ENCODE assay signal across 25 cellular contexts in genomic region chr12:53424626-53425514, GRCh38. TPM values are rescaled to one million over a fixed set of nuclear protein-coding genes. Genes with fewer than 3 reads are reported as not detected.
DNase-seq lines count a peak whose midpoint lies in the region; ATAC-seq and TF ChIP-seq lines count a peak whose summit lies in the region.
"Had no signal": no experiment of that assay in that cellular context is flagged by ENCODE, and none has a peak within 500 bp of the region (broad histone marks: within the 10 kb centered on the region; RNA-seq: fewer than 3 reads in every experiment).

No MANE protein-coding gene starts in this region.

- peak overlapping the region; percentile 83 for H3K27ac Mint-ChIP-seq in endodermal cell
- H3K27ac Mint-ChIP-seq in neural progenitor cell: peak overlapping the region; percentile 82

- H3K36me3 Mint-ChIP-seq in endodermal cell (ENCODE audit: low read depth): peaks cover 6% of the 10 kb centered on the region
- H3K36me3 Mint-ChIP-seq in neural progenitor cell: no peaks in the 10 kb centered on the region

- H3K79me2 ChIP-seq in neural progenitor cell (ENCODE audit: low read depth): no peaks in the 10 kb centered on the region

- H3K4me2 ChIP-seq in neural progenitor cell: peak overlapping the region; percentile 44
- H3K4me2 ChIP-seq: BLaER1 treated with 17β-estradiol and CSF1 and Interleukin-3, amounts not matched to agents 10 nM and 100 nM had no signal

- H3K9ac ChIP-seq in endodermal cell (ENCODE audit: extremely low read depth, low read length, poor library complexity, severe bottlenecking): peak overlapping the region; percentile 58
- no peak overlapping the region for H3K9ac ChIP-seq in neural progenitor cell
- H3K9ac ChIP-seq: BLaER1 treated with 17β-estradiol and CSF1 and Interleukin-3, amounts not matched to agents 10 nM and 100 nM had no signal

- no peaks in the 10 kb centered on the region for H3K9me3 ChIP-seq in right cardiac atrium (ENCODE audit: control insufficient read depth, low read length)
- no peaks in the 10 kb centered on the region for H3K9me3 ChIP-seq in endodermal cell (ENCODE audit: control insufficient read depth, low read length)
- no peaks in the 10 kb centered on the region for H3K9me3 ChIP-seq in neural progenitor cell (ENCODE audit: low read depth)
- H3K9me3 ChIP-seq: BLaER1 treated with 17β-estradiol and CSF1 and Interleukin-3, amounts not matched to agents 10 nM and 100 nM; tibial nerve had no signal

- H3K27me3 ChIP-seq in right cardiac atrium (ENCODE audit: control insufficient read depth, insufficient read depth) (no peaks in the 10 kb centered on the region), endodermal cell (ENCODE audit: control insufficient read depth, insufficient read depth, low read length, poor library complexity, severe bottlenecking) (no peaks in the 10 kb centered on the region), neural progenitor cell (no peaks in the 10 kb centered on the region)
- H3K27me3 ChIP-seq: tibial nerve had no signal

- H3K4me3 Mint-ChIP-seq in endodermal cell: peak overlapping the region; percentile 55
- no peak overlapping the region for H3K4me3 Mint-ChIP-seq in neural progenitor cell
- H3K4me3 Mint-ChIP-seq: activated CD8-positive, alpha-beta T cell treated with anti-CD3 and anti-CD28 coated beads, Interleukin-2, amount 10 ng/mL, durations not matched to agents 7 days and 5 days; neural crest cell had no signal

- CTCF ChIA-PET in HEK293T (lab: Yijun Ruan, JAX): interaction anchor here (1.2 to 3.0 kb wide), 3 partner anchors 73 to 173 kb away, joined by 3 to 9 read pairs (median 4); no protein-coding TSS in a partner anchor

- intact Hi-C loops in right cardiac atrium (cut with DNase I) (loop anchor here in 1 of 4 donors (2.0 kb wide), 1 partner anchor 70 kb away; no protein-coding TSS in a partner anchor), cardiac septum (cut with DNase I) (no loop called here)

- H4K20me1 ChIP-seq in neural progenitor cell (ENCODE audit: low read depth): no peaks in the 10 kb centered on the region
- H4K20me1 ChIP-seq: BLaER1 treated with 17β-estradiol and CSF1 and Interleukin-3, amounts not matched to agents 10 nM and 100 nM had no signal

- H3K27ac ChIP-seq in right cardiac atrium (ENCODE audit: low read length) (no peak overlapping the region), endodermal cell (ENCODE audit: low read depth, low read length) (no peak overlapping the region), neural progenitor cell (no peak overlapping the region)
- H3K27ac ChIP-seq: BLaER1 treated with 17β-estradiol and CSF1 and Interleukin-3, amounts not matched to agents 10 nM and 100 nM; skin epidermis; tibial nerve had no signal

- 56% methylated on average over 9 of the region's 9 CpGs for WGBS in right cardiac atrium
- 74 to 76% methylated on average over 3 to 9 of the region's 9 CpGs for WGBS in endodermal cell (ENCODE audit: insufficient coverage in 1 of 2, insufficient read length in 1 of 2), 2 experiments

- H3K27me3 Mint-ChIP-seq in endodermal cell (ENCODE audit: insufficient read depth) (no peaks in the 10 kb centered on the region), neural progenitor cell (ENCODE audit: insufficient read depth, low read depth) (peaks cover 12% of the 10 kb centered on the region)

- no peak overlapping the region for H3K4me3 ChIP-seq in right cardiac atrium (ENCODE audit: low read length)
- H3K4me3 ChIP-seq in endodermal cell (ENCODE audit: low read length): peak overlapping the region; percentile 77
- H3K4me3 ChIP-seq in neural progenitor cell: no peak overlapping the region
- H3K4me3 ChIP-seq: BLaER1 treated with 17β-estradiol and CSF1 and Interleukin-3, amounts not matched to agents 10 nM and 100 nM; skin epidermis; tibial nerve had no signal

- H3K4me1 ChIP-seq in right cardiac atrium (ENCODE audit: control insufficient read depth, insufficient read depth, low read length): peaks cover 3% of the 10 kb centered on the region
- H3K4me1 ChIP-seq in endodermal cell (ENCODE audit: control insufficient read depth, insufficient read depth, low read length): peaks cover 25% of the 10 kb centered on the region
- peaks cover 22% of the 10 kb centered on the region for H3K4me1 ChIP-seq in neural progenitor cell

- no peak for DNase-seq in right cardiac atrium
- DNase-seq in cardiac septum (ENCODE audit: low spot score): no peak
- peak; percentile 80 for DNase-seq in endodermal cell
- peak; percentile 38 for DNase-seq in neural progenitor cell (ENCODE audit: low spot score)
- DNase-seq in HEK293T (ENCODE audit: extremely low spot score): no peak
- DNase-seq: activated CD4-positive, CD25-positive, alpha-beta regulatory T cell treated with anti-CD3 and anti-CD28 coated beads, Interleukin-2, amount 50 U/mL, for 72 hours; activated CD8-positive, alpha-beta T cell treated with anti-CD3 and anti-CD28 coated beads, Interleukin-2, amount 10 ng/mL, durations not matched to agents 7 days and 5 days; activated T-cell treated with anti-CD3 and anti-CD28 coated beads, Interleukin-2, amount 50 U/mL, for 1 hour; HCEC 1CT; head of caudate nucleus; KG1; MV-4-11; NCI-H2171 treated with DMSO at 0.1 percent for 48 hours; NCI-H526; stimulated activated naive CD4-positive, alpha-beta T cell; T-helper 9 cell had no signal

- TF ChIP-seq CTCF in endodermal cell (conservative IDR thresholded peaks at IDR 0.05) (no peak), neural progenitor cell (IDR thresholded peaks at IDR 0.05) (no peak)

- H3K4me1 Mint-ChIP-seq in endodermal cell (peaks cover 49% of the 10 kb centered on the region), neural progenitor cell (peaks cover 43% of the 10 kb centered on the region)

- POLR2A ChIA-PET in HEK293T (lab: Yijun Ruan, JAX): interaction anchor here (0.5 to 2.2 kb wide), 8 partner anchors 16 to 266 kb away, joined by 3 to 17 read pairs (median 4); partner anchors contain the start of genes AAAS, PRR13 and TARBP2

- peak overlapping the region; percentile 45 for H2AFZ ChIP-seq in neural progenitor cell (replicated peaks)

- H3K9me3 Mint-ChIP-seq in endodermal cell (no peaks in the 10 kb centered on the region), neural progenitor cell (no peaks in the 10 kb centered on the region)
- H3K9me3 Mint-ChIP-seq: neural crest cell had no signal

- H3K36me3 ChIP-seq in endodermal cell (ENCODE audit: control insufficient read depth, insufficient read depth, low read length): no peaks in the 10 kb centered on the region
- H3K36me3 ChIP-seq in neural progenitor cell: no peaks in the 10 kb centered on the region
- H3K36me3 ChIP-seq: BLaER1 treated with 17β-estradiol and CSF1 and Interleukin-3, amounts not matched to agents 10 nM and 100 nM; tibial nerve had no signal

- peak; percentile 38 to 55 for ATAC-seq in right cardiac atrium
- no peak for ATAC-seq in GM21786 (IDR thresholded peaks at IDR 0.05; ENCODE audit: unreplicated experiment)
- no peak for ATAC-seq in GM18858 (IDR thresholded peaks at IDR 0.05; ENCODE audit: unreplicated experiment)
- no peak for ATAC-seq in GM19328 (IDR thresholded peaks at IDR 0.05; ENCODE audit: unreplicated experiment)
- ATAC-seq: activated CD8-positive, alpha-beta T cell treated with anti-CD3 and anti-CD28 coated beads, Interleukin-2, amount 10 ng/mL, durations not matched to agents 7 days and 5 days had no signal

- H3F3A ChIP-seq in neural progenitor cell (ENCODE audit: low read depth): peaks cover 3% of the 10 kb centered on the region

TF ChIP-seq in HEK293T, 16 proteins besides CTCF, POLR2A, EP300 and RAD21:
- TF ChIP-seq NFRKB (IDR thresholded peaks at IDR 0.05): no peak
- TF ChIP-seq SP1 (IDR thresholded peaks at IDR 0.05): no peak
- TF ChIP-seq FOXM1 (IDR thresholded peaks at IDR 0.05; ENCODE audit: borderline replicate concordance): no peak
- TF ChIP-seq HDGF (IDR thresholded peaks at IDR 0.05; ENCODE audit: borderline replicate concordance): no peak
- no peak for TF ChIP-seq ELF4 (IDR thresholded peaks at IDR 0.05)
- no peak for TF ChIP-seq BHLHE40 (IDR thresholded peaks at IDR 0.05; ENCODE audit: borderline replicate concordance)
- no peak for TF ChIP-seq FOXK2 (IDR thresholded peaks at IDR 0.05)
- no peak for TF ChIP-seq LEF1 (IDR thresholded peaks at IDR 0.05; ENCODE audit: borderline replicate concordance)
- no peak for TF ChIP-seq ARNT (IDR thresholded peaks at IDR 0.05)
- no peak for TF ChIP-seq TARDBP (IDR thresholded peaks at IDR 0.05)
- TF ChIP-seq SUZ12 (IDR thresholded peaks at IDR 0.05): no peak

RNA-seq across cellular contexts. Expression of gene AMHR2, which starts 1.2 kb away (rescaled TPM):
- total RNA-seq in right cardiac atrium: under 1 TPM in 3 of 4 donors, not detected in 1; 0.54 to 0.88 (median 0.82) TPM
- 0.48 TPM for polyA plus RNA-seq in right cardiac atrium
- 0.43 TPM for total RNA-seq in cardiac septum
- total RNA-seq in endodermal cell: 10 to 100 TPM; 17.1 to 23.6 TPM
- polyA plus RNA-seq in endodermal cell (2013, experiment 1 of 2): 2.5 TPM
- polyA plus RNA-seq in endodermal cell (2013, experiment 2 of 2): 3.4 TPM
- total RNA-seq in neural progenitor cell (ENCODE audit: low replicate concordance): 0.34 TPM in 1 of 2 replicates, not detected in the other
- total RNA-seq: activated CD8-positive, alpha-beta T cell treated with anti-CD3 and anti-CD28 coated beads, Interleukin-2, amount 10 ng/mL, durations not matched to agents 7 days and 5 days; G401; neural crest cell; pulmonary artery endothelial cell; tibial nerve had no signal

RNA-seq across cellular contexts. Expression of gene PRR13, which starts 16.7 kb away (rescaled TPM):
- total RNA-seq in right cardiac atrium (10 to 100 TPM; 66.9 to 85.6 (median 82.6) TPM), cardiac septum (61.5 TPM), endodermal cell (100 to 1,000 TPM; 184 to 209 TPM), neural progenitor cell (ENCODE audit: low replicate concordance) (52.2 and 67.2 TPM in 2 replicates)
- 69.1 TPM for polyA plus RNA-seq in right cardiac atrium
- 101 TPM for polyA plus RNA-seq in endodermal cell (2013, experiment 1 of 2)
- 95.7 TPM for polyA plus RNA-seq in endodermal cell (2013, experiment 2 of 2)

RNA-seq across cellular contexts. Expression of gene PCBP2, which starts 27.0 kb away (rescaled TPM):
- total RNA-seq in right cardiac atrium (100 to 1,000 TPM; 575 to 743 (median 588) TPM), cardiac septum (520 TPM), endodermal cell (1,000 to 10,000 TPM; 1,281 to 1,338 TPM), neural progenitor cell (ENCODE audit: low replicate concordance) (403 and 435 TPM in 2 replicates)
- 349 TPM for polyA plus RNA-seq in right cardiac atrium
- 1,028 TPM for polyA plus RNA-seq in endodermal cell (2013, experiment 1 of 2)
- polyA plus RNA-seq in endodermal cell (2013, experiment 2 of 2): 890 TPM

RNA-seq across cellular contexts. Expression of gene SP1, which starts 44.9 kb away (rescaled TPM):
- total RNA-seq in right cardiac atrium: 10 to 100 TPM; 30.2 to 39.9 (median 34.2) TPM
- polyA plus RNA-seq in right cardiac atrium: 8.3 TPM
- total RNA-seq in cardiac septum: 31.3 TPM
- total RNA-seq in endodermal cell: 10 to 100 TPM; 91.2 to 99.5 TPM
- 49.6 TPM for polyA plus RNA-seq in endodermal cell (2013, experiment 1 of 2)
- 47.0 TPM for polyA plus RNA-seq in endodermal cell (2013, experiment 2 of 2)
- 67.8 and 71.0 TPM in 2 replicates for total RNA-seq in neural progenitor cell (ENCODE audit: low replicate concordance)

Comparison
In these comparisons a context has a peak if more than half of its experiments do, and no peak if none do; other contexts are left out.
1. ATAC-seq: peak in right cardiac atrium (2 of 2); none in GM21786 (single experiment), GM18858 (single experiment) and GM19328 (single experiment).
2. DNase-seq: peak in endodermal cell (single experiment) and neural progenitor cell (single experiment); none in right cardiac atrium (0 of 3), cardiac septum (single experiment) and HEK293T (single experiment).
3. RNA of gene AMHR2, which starts 1.2 kb away (total RNA-seq): 17.1 to 23.6 TPM in endodermal cell; 0.54 to 0.88 TPM in right cardiac atrium, 0.43 TPM in cardiac septum (single experiment) and 0.34 TPM in neural progenitor cell; every median in the first group is over 4 times any median in the second.